In genomic region chr9:73143606-73144328, GRCh38 we compare ENCODE assay signal across 8 cellular contexts. TPM values are rescaled to one million over a fixed set of nuclear protein-coding genes. Genes with fewer than 3 reads are reported as not detected.
DNase-seq lines count a peak whose midpoint lies in the region; ATAC-seq and TF ChIP-seq lines count a peak whose summit lies in the region.

No MANE protein-coding gene starts in this region.

- no peaks in the 10 kb centered on the region for H3K27me3 ChIP-seq in GM23248 (replicated peaks; ENCODE audit: insufficient read depth)
- no peaks in the 10 kb centered on the region for H3K27me3 ChIP-seq in fibroblast of lung (ENCODE audit: control insufficient read depth, insufficient read depth, low read length)

- in situ Hi-C loops in GM23248 (cut with MboI) (no loop called here), GM13977 (cut with MboI; ENCODE audit: low pct_unique_long_range_greater_than_20kb, low sequenced_read_pairs, unreplicated experiment) (no loop called here)

- H3K36me3 ChIP-seq in GM23248 (ENCODE audit: low read depth) (no peaks in the 10 kb centered on the region), fibroblast of lung (ENCODE audit: control insufficient read depth, insufficient read depth, low read length) (no peaks in the 10 kb centered on the region)

- H3K4me2 ChIP-seq in GM23248 (ENCODE audit: unreplicated experiment), result peak overlapping the region; percentile 40
- H3K4me2 ChIP-seq in fibroblast of lung (ENCODE audit: extremely low read depth, insufficient read depth, low read length), result no peak overlapping the region

- intact Hi-C loops in sciatic nerve (cut with DNase I), result no loop called here

- H3K27ac ChIP-seq in GM23248 (peak overlapping the region; percentile 58), fibroblast of lung (ENCODE audit: insufficient read depth, low read length) (peak overlapping the region; percentile 4)

- H3K9me3 ChIP-seq in GM23248 (ENCODE audit: low read depth) (no peaks in the 10 kb centered on the region), fibroblast of lung (ENCODE audit: control insufficient read depth, insufficient read depth, low read depth, low read length) (no peaks in the 10 kb centered on the region)

- ATAC-seq in sciatic nerve (peak; percentile 94), GM21717 (IDR thresholded peaks at IDR 0.05; ENCODE audit: unreplicated experiment) (no peak), GM21723 (IDR thresholded peaks at IDR 0.05; ENCODE audit: unreplicated experiment) (no peak)

- H3K9ac ChIP-seq in GM23248 (no peak overlapping the region), fibroblast of lung (ENCODE audit: insufficient read depth, low read length) (no peak overlapping the region)

- no peaks in the 10 kb centered on the region for H3K79me2 ChIP-seq in GM23248 (ENCODE audit: insufficient read depth)
- H3K79me2 ChIP-seq in fibroblast of lung (ENCODE audit: control insufficient read depth, insufficient read depth, low read length), result no peaks in the 10 kb centered on the region

- H4K20me1 ChIP-seq in GM23248 (ENCODE audit: insufficient read depth), result no peaks in the 10 kb centered on the region
- H4K20me1 ChIP-seq in fibroblast of lung (ENCODE audit: control insufficient read depth, extremely low read depth, insufficient read depth, low read length), result no peaks in the 10 kb centered on the region

- peak; percentile 83 for DNase-seq in GM23248
- DNase-seq in RPMI8226, result peak; percentile 28
- peak; percentile 91 for DNase-seq in fibroblast of lung (ENCODE audit: low read depth in 2 of 2)
- DNase-seq in sciatic nerve (ENCODE audit: low spot score), result no peak
- DNase-seq in GM13977 (ENCODE audit: low spot score), result no peak
- no peak for DNase-seq in stimulated activated naive CD4-positive, alpha-beta T cell treated with Interleukin-2 at 50 U/mL for 16 hours (lab: John Stamatoyannopoulos, UW)

- H2AFZ ChIP-seq in GM23248 (peak overlapping the region; percentile 39; the same call in 1 of the 2 replicates), fibroblast of lung (ENCODE audit: low read length) (no peak overlapping the region)

- H3K9me2 ChIP-seq in GM23248 (ENCODE audit: insufficient read depth), result no peaks in the 10 kb centered on the region

- TF ChIP-seq CTCF in fibroblast of lung (conservative IDR thresholded peaks at IDR 0.05 in 1 of 2, IDR thresholded peaks at IDR 0.05 in 1 of 2; ENCODE audit: low read depth in 1 of 2, low read length in 2 of 2), result no peak
- no peak for TF ChIP-seq CTCF in GM13977 (IDR thresholded peaks at IDR 0.05; ENCODE audit: extremely low read depth, insufficient read depth, missing control alignments)

- H3K4me3 ChIP-seq in GM23248 (peak overlapping the region; percentile 18; the same call in 1 of the 2 replicates), fibroblast of lung (replicated peaks in 1 of 4; ENCODE audit: control extremely low read depth in 1 of 4, insufficient read depth in 1 of 4, low read depth in 3 of 4, low read length in 4 of 4) (no peak overlapping the region)

- peaks cover 30% of the 10 kb centered on the region for H3F3A ChIP-seq in GM23248 (ENCODE audit: insufficient read depth)

- WGBS in GM23248 (ENCODE audit: low coverage in 1 of 2, low lambda C conversion rate in 2 of 2, missing lambda C conversion rate in 2 of 2), 2 experiments, result 15 to 28% methylated on average over 2 of the region's 2 CpGs

- H3K4me1 ChIP-seq in GM23248 (ENCODE audit: insufficient read depth) (peaks cover 37% of the 10 kb centered on the region), fibroblast of lung (ENCODE audit: control insufficient read depth, extremely low read depth, insufficient read depth, low read length) (peaks cover 12% of the 10 kb centered on the region)

RNA-seq across cellular contexts. Expression of gene ANXA1, which starts 7.9 kb away (rescaled TPM):
- total RNA-seq in GM23248 (2014; rRNA removed; shearing (Covaris generic)), result 986 and 1,002 TPM in 2 replicates
- polyA plus RNA-seq in GM23248 (2016; fragmentation: Nextera tagmentation; extraction: Ambion mirVana) (1,010 and 1,013 TPM in 2 replicates), fibroblast of lung (817 and 860 TPM in 2 replicates)
- total RNA-seq in fibroblast of lung (578 and 966 TPM in 2 replicates), sciatic nerve (293 TPM)
- 500 and 603 TPM in 2 replicates for polyA plus RNA-seq in fibroblast of lung (2012)
- polyA minus RNA-seq in fibroblast of lung (ENCODE audit: low replicate concordance), result 42.9 and 82.4 TPM in 2 replicates

Comparison
In these comparisons a context has a peak if more than half of its experiments do, and no peak if none do; other contexts are left out.
1. DNase-seq: peak in GM23248 (single experiment), RPMI8226 (single experiment) and fibroblast of lung (2 of 2); none in sciatic nerve (single experiment), GM13977 (single experiment) and stimulated activated naive CD4-positive, alpha-beta T cell treated with Interleukin-2 at 50 U/mL for 16 hours (single experiment).